ENCODE assay signal across 1 cellular context in genomic region chr22:23533771-23534191, GRCh38.
TF ChIP-seq lines count a peak whose summit lies in the region.

No MANE protein-coding gene starts in this region.

TF ChIP-seq in endothelial cell of umbilical vein, 7 proteins besides CTCF, POLR2A, EP300 and RAD21:
- TF ChIP-seq FOS (IDR thresholded peaks at IDR 0.05; ENCODE audit: borderline replicate concordance, insufficient read depth, low read length) (no peak), POLR2AphosphoS5 (IDR thresholded peaks at IDR 0.05; ENCODE audit: insufficient read depth, low read depth, low read length) (no peak), JUN (IDR thresholded peaks at IDR 0.05; ENCODE audit: borderline replicate concordance, insufficient read depth, insufficient read length, low read depth) (no peak), EZH2 (IDR thresholded peaks at IDR 0.05; ENCODE audit: borderline replicate concordance, low read depth, low read length, severe bottlenecking) (no peak), GATA2 (IDR thresholded peaks at IDR 0.05; ENCODE audit: insufficient read depth, insufficient read length, low read depth, low read length) (no peak), MAX (IDR thresholded peaks at IDR 0.05; ENCODE audit: insufficient read depth, insufficient read length) (no peak), MYC (IDR thresholded peaks at IDR 0.05; ENCODE audit: low read depth, low read length) (no peak)
